ENCODE assay signal across 18 cellular contexts in the genomic region with DNA sequence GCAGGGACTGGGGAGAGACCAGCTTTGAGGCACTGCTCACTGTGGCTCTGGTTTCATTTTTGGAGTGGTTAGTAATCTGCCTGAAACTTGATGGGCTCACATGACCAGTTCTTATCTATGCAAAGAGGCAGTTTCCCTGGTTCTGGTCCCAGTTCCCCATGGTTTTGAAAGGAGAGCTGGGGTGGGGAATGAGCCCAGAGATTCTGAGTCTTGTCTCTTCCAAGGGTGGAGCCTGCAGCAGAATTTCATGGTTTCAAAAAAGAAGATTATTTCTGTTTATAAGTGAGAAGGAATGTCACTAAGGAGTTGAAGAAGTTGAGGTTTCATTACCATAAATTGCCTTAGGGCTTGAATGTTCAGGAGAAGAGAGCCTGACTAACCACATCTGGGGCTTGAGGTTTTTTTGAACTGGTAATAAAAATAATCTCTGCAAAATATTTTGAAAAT.
A peak's percentile ranks its signal among the peaks of the same experiment; 100 is the strongest.
DNase-seq lines count a peak whose midpoint lies in the region; ATAC-seq, FAIRE-seq and TF ChIP-seq lines count a peak whose summit lies in the region.
"Had no signal": no experiment of that assay in that cellular context is flagged by ENCODE, and none has a peak within 500 bp of the region (broad histone marks: within the 10 kb centered on the region; RNA-seq: fewer than 3 reads in every experiment).

No MANE protein-coding gene starts in this region.

- no peak overlapping the region for H3K27ac ChIP-seq in mammary epithelial cell (ENCODE audit: insufficient read depth, low read depth, low read length)
- peak overlapping the region; percentile 38 to 53 for H3K27ac ChIP-seq in uterus
- H3K27ac ChIP-seq: 22Rv1 had no signal

- TF ChIP-seq CTCF in mammary epithelial cell (conservative IDR thresholded peaks at IDR 0.05 in 1 of 2, IDR thresholded peaks at IDR 0.05 in 1 of 2; ENCODE audit: extremely low read depth in 1 of 2, insufficient read depth in 1 of 2, low read depth in 1 of 2, low read length in 2 of 2) (no peak), uterus (IDR thresholded peaks at IDR 0.05) (no peak)

- H3K4me2 ChIP-seq in mammary epithelial cell (ENCODE audit: insufficient read depth, low read depth, low read length): peak overlapping the region; percentile 41

- H3K4me3 ChIP-seq in mammary epithelial cell (replicated peaks in 1 of 3; ENCODE audit: insufficient read depth in 1 of 3, low read depth in 2 of 3, low read length in 3 of 3) (no peak overlapping the region), uterus (no peak overlapping the region)
- H3K4me3 ChIP-seq: K562 had no signal

- in situ Hi-C loops in mammary epithelial cell (cut with MboI; ENCODE audit: low sequenced_read_pairs in 2 of 2): no loop called here

- TF ChIP-seq POLR2A in uterus (IDR thresholded peaks at IDR 0.05): no peak

- FAIRE-seq in HTR-8/SVneo (lab: Jason Lieb, UNC): no peak
- FAIRE-seq: GM12892, K562 had no signal

- no peaks in the 10 kb centered on the region for H4K20me1 ChIP-seq in mammary epithelial cell (ENCODE audit: insufficient read depth, low read length)

- peaks cover 13% of the 10 kb centered on the region for H3K27me3 ChIP-seq in mammary epithelial cell (ENCODE audit: insufficient read depth, low read length)
- H3K27me3 ChIP-seq in uterus: no peaks in the 10 kb centered on the region

- H2AFZ ChIP-seq in mammary epithelial cell (ENCODE audit: low read depth, low read length): no peak overlapping the region

- no peaks in the 10 kb centered on the region for H3K79me2 ChIP-seq in mammary epithelial cell (ENCODE audit: insufficient read depth, low read length)

- ATAC-seq in GM19324 (IDR thresholded peaks at IDR 0.05; ENCODE audit: low FRiP score, unreplicated experiment): no peak
- ATAC-seq: activated CD8-positive, alpha-beta memory T cell treated with anti-CD3 and anti-CD28 coated beads, Interleukin-2, amount 10 ng/mL, durations not matched to agents 7 days and 5 days; K562 had no signal

- H3K4me1 ChIP-seq in mammary epithelial cell (ENCODE audit: insufficient read depth, low read length) (peaks cover 5% of the 10 kb centered on the region), uterus (peaks cover 0 to 6% of the 10 kb centered on the region in 2 donors)

- dilution Hi-C loops in mammary epithelial cell (cut with HindIII; ENCODE audit: low sequenced_read_pairs): no loop called here

- no TSS peak for BruUV-seq in mammary epithelial cell (replicated peaks; lab: Mats Ljungman, UMichigan)

- CTCF ChIA-PET in mammary epithelial cell (lab: Charles Lee; ENCODE audit: low non-redundant PET): no interaction called here

- H3K36me3 ChIP-seq in mammary epithelial cell (ENCODE audit: insufficient read depth, low read length) (no peaks in the 10 kb centered on the region), uterus (no peaks in the 10 kb centered on the region)

- intact Hi-C loops in mammary epithelial cell (cut with micrococcal nuclease) (no loop called here), uterus (cut with DNase I; ENCODE audit: low total_unique reads) (no loop called here)

- peaks cover 4% of the 10 kb centered on the region for H3K9me3 ChIP-seq in mammary epithelial cell (replicated peaks; ENCODE audit: insufficient read depth, low read length)
- no peaks in the 10 kb centered on the region for H3K9me3 ChIP-seq in uterus

- H3K9ac ChIP-seq in mammary epithelial cell (ENCODE audit: insufficient read depth, low read length): no peak overlapping the region

- DNase-seq in DMS79 treated with DMSO at 0.1 percent for 48 hours (lab: John Stamatoyannopoulos, UW) (peak; percentile 0), DMS79 (lab: John Stamatoyannopoulos, UW) (no peak), mammary epithelial cell (peak; percentile 54), iris pigment epithelial cell (ENCODE audit: low read depth) (peak; percentile 46), uterus (peak; percentile 37 to 44), HTR-8/SVneo (ENCODE audit: insufficient read length, low spot score) (no peak)
- DNase-seq in stimulated activated naive CD4-positive, alpha-beta T cell (lab: John Stamatoyannopoulos, UW): no peak
- DNase-seq: activated CD8-positive, alpha-beta memory T cell treated with anti-CD3 and anti-CD28 coated beads, Interleukin-2, amount 10 ng/mL, durations not matched to agents 7 days and 5 days; activated naive CD8-positive, alpha-beta T cell treated with anti-CD3 and anti-CD28 coated beads for 36 hours; Calu3; effector memory CD4-positive, alpha-beta T cell; NCI-H2171; retina; substantia nigra had no signal

Comparison
In these comparisons a context has a peak if more than half of its experiments do, and no peak if none do; other contexts are left out.
1. DNase-seq: peak in DMS79 treated with DMSO at 0.1 percent for 48 hours (single experiment), mammary epithelial cell (single experiment), iris pigment epithelial cell (single experiment) and uterus (2 of 2); none in DMS79 (single experiment), HTR-8/SVneo (single experiment) and stimulated activated naive CD4-positive, alpha-beta T cell (0 of 6).